Comparison of ENCODE assay signal across 1 cellular context in genomic region chr1:59331686-59332085, GRCh38.
TF ChIP-seq lines count a peak whose summit lies in the region.

No MANE protein-coding gene starts in this region.

TF ChIP-seq in K562, 482 proteins besides CTCF, POLR2A, EP300 and RAD21:
- TF ChIP-seq ZEB2 (IDR thresholded peaks at IDR 0.05), result no peak
- 0 out of 2 replicates have a peak, but pooled peaks have one; percentile 16 for TF ChIP-seq CEBPB (tag; IDR thresholded peaks at IDR 0.05)
